In genomic region chr3:50111757-50112156, GRCh38 we compare ENCODE assay signal across 1 cellular context.
A peak's percentile ranks its signal among the peaks of the same experiment; 100 is the strongest.
TF ChIP-seq lines count a peak whose summit lies in the region.

No MANE protein-coding gene starts in this region.

TF ChIP-seq in GM12878, 131 proteins besides CTCF, POLR2A, EP300 and RAD21:
- TF ChIP-seq MXI1 (IDR thresholded peaks at IDR 0.05; ENCODE audit: low read depth, low read length), result no peak
- TF ChIP-seq MYC (IDR thresholded peaks at IDR 0.05; ENCODE audit: insufficient read depth, insufficient read length, insufficient replicate concordance, low read length, severe bottlenecking), result no peak
- TF ChIP-seq IKZF1 (conservative IDR thresholded peaks at IDR 0.05), result no peak
- TF ChIP-seq CREB1 (IDR thresholded peaks at IDR 0.05; ENCODE audit: low read depth), result no peak
- no peak for TF ChIP-seq CUX1 (IDR thresholded peaks at IDR 0.05; ENCODE audit: insufficient replicate concordance, low read depth, low read length)
- no peak for TF ChIP-seq HCFC1 (IDR thresholded peaks at IDR 0.05; ENCODE audit: low read length)
- TF ChIP-seq, protein P1, sequence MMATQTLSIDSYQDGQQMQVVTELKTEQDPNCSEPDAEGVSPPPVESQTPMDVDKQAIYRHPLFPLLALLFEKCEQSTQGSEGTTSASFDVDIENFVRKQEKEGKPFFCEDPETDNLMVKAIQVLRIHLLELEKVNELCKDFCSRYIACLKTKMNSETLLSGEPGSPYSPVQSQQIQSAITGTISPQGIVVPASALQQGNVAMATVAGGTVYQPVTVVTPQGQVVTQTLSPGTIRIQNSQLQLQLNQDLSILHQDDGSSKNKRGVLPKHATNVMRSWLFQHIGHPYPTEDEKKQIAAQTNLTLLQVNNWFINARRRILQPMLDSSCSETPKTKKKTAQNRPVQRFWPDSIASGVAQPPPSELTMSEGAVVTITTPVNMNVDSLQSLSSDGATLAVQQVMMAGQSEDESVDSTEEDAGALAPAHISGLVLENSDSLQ (IDR thresholded peaks at IDR 0.05), result peak; percentile 15; the same call in 1 of the 2 replicates
- TF ChIP-seq CBX5 (IDR thresholded peaks at IDR 0.05; ENCODE audit: low read depth), result no peak
